ENCODE assay signal across 8 cellular contexts in the genomic region with DNA sequence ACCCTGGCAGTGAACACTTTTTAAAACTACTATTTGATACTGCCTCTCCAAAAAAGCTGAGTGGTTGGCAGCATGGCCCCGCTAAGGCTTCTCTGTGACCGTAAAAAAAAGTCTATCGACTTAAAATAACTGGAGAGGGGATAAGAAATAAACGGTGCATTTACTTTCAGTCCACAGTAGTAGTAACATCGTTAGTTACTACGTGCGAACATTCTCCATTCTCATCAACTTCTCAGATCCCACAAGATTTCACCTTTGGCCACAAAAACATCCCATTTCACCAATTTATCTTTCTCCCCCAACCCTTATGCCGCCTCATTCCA. TPM values are rescaled to one million over a fixed set of nuclear protein-coding genes. Genes with fewer than 3 reads are reported as not detected.
A peak's percentile ranks its signal among the peaks of the same experiment; 100 is the strongest.
DNase-seq lines count a peak whose midpoint lies in the region; ATAC-seq and TF ChIP-seq lines count a peak whose summit lies in the region.

No MANE protein-coding gene starts in this region.

- no peak for TF ChIP-seq POLR2A in sigmoid colon (IDR thresholded peaks at IDR 0.05)

- WGBS in sigmoid colon, 2 donors: 34 to 51% methylated on average over 8 of the region's 8 CpGs

- H3K4me3 ChIP-seq in SK-N-MC (peak overlapping the region; percentile 90), foreskin fibroblast (ENCODE audit: low read depth in 1 of 2, low read length in 2 of 2) (peak overlapping the region; percentile 93 to 94), sigmoid colon (peak overlapping the region; percentile 82 to 90 (median 88))

- no peaks in the 10 kb centered on the region for H3K9me3 ChIP-seq in SK-N-MC (ENCODE audit: low read depth, low read length)
- H3K9me3 ChIP-seq in sigmoid colon: no peaks in the 10 kb centered on the region

- H3K36me3 ChIP-seq in SK-N-MC (ENCODE audit: insufficient read depth, low read length) (peaks cover 38% of the 10 kb centered on the region), sigmoid colon (peaks cover 0 to 32% (median 10%) of the 10 kb centered on the region in 4 donors)

- H3K27me3 ChIP-seq in sigmoid colon: no peaks in the 10 kb centered on the region

- TF ChIP-seq CTCF in foreskin fibroblast (IDR thresholded peaks at IDR 0.05; ENCODE audit: low read depth, low read length): no peak
- no peak for TF ChIP-seq CTCF in sigmoid colon (IDR thresholded peaks at IDR 0.05)
- no peak for TF ChIP-seq CTCF in GM10266 (IDR thresholded peaks at IDR 0.05; ENCODE audit: control insufficient read depth, insufficient read depth, low read depth, missing control alignments)

- TF ChIP-seq EP300 in sigmoid colon (IDR thresholded peaks at IDR 0.05): no peak

- H3K27ac ChIP-seq in SK-N-MC: peak overlapping the region; percentile 91
- H3K27ac ChIP-seq in sigmoid colon: peak overlapping the region; percentile 85 to 96 (median 89)

- peaks cover 0 to 17% (median 9%) of the 10 kb centered on the region in 4 donors for H3K4me1 ChIP-seq in sigmoid colon

- peak overlapping the region; percentile 96 for H3K9ac ChIP-seq in SK-N-MC (ENCODE audit: insufficient read length)

- ATAC-seq in GM19023 (IDR thresholded peaks at IDR 0.05; ENCODE audit: unreplicated experiment) (peak; percentile 12), HG02884 (IDR thresholded peaks at IDR 0.05; ENCODE audit: unreplicated experiment) (peak; percentile 35)

- DNase-seq in SK-N-MC (ENCODE audit: low read depth, low spot score): no peak
- no peak for DNase-seq in foreskin fibroblast
- DNase-seq in sigmoid colon: no peak
- DNase-seq in middle frontal gyrus (ENCODE audit: extremely low spot score, low spot score): no peak
- no peak for DNase-seq in NCI-H2171 (lab: John Stamatoyannopoulos, UW)
- no peak for DNase-seq in GM10266 (ENCODE audit: extremely low spot score)

- intact Hi-C loops in sigmoid colon (cut with DNase I): loop anchor here (5.0 kb wide), 2 partner anchors 72 to 103 kb away; partner anchors contain the start of genes ANXA5 and BBS7

RNA-seq across cellular contexts. Expression of gene EXOSC9, which starts 0.5 kb away (rescaled TPM):
- total RNA-seq in sigmoid colon: 10 to 100 TPM; 12.5 to 25.3 (median 18.6) TPM
- 10 to 100 TPM in 2 of 3 donors, 1 to 10 TPM in 1; 8.3 to 22.3 (median 10.2) TPM for polyA plus RNA-seq in sigmoid colon

RNA-seq across cellular contexts. Expression of gene CCNA2, which starts 23.1 kb away (rescaled TPM):
- 1 to 10 TPM; 2.1 to 2.3 (median 2.2) TPM for total RNA-seq in sigmoid colon
- 10 to 100 TPM in 2 of 3 donors, 1 to 10 TPM in 1; 3.0 to 22.8 (median 10.9) TPM for polyA plus RNA-seq in sigmoid colon

RNA-seq across cellular contexts. Expression of gene SMIM43, which starts 35.6 kb away (rescaled TPM):
- 1 to 10 TPM in 1 of 4 donors, under 1 TPM in 2, not detected in 1; 0.54 to 1.1 (median 0.66) TPM for total RNA-seq in sigmoid colon
- under 1 TPM in 1 of 3 donors, not detected in 2; 0.44 TPM for polyA plus RNA-seq in sigmoid colon
